In the genomic region with DNA sequence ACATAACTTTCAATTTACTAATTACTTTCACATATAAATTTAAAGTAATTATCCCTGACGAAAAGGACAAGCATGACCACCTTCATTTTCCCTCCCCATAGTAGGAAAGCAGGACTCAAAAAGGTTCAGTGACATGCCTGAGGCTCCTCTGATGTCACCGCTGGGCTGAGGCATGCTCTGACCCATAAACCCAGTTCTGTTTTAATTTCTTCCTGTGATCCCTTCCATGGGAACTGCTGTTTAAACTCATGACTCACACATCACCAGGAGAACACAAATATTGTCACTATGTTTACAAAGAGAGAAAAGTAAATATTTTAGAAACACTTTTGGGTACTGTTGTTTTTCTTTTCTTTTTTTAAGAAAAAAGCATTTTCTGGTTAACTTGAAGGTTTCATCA, we compare ENCODE assay signal across 1 cellular context.
TF ChIP-seq lines count a peak whose summit lies in the region.

No MANE protein-coding gene starts in this region.

TF ChIP-seq in HepG2, 621 proteins besides CTCF, POLR2A, EP300 and RAD21 (continued from another document and continues in another):
- TF ChIP-seq, protein P1, sequence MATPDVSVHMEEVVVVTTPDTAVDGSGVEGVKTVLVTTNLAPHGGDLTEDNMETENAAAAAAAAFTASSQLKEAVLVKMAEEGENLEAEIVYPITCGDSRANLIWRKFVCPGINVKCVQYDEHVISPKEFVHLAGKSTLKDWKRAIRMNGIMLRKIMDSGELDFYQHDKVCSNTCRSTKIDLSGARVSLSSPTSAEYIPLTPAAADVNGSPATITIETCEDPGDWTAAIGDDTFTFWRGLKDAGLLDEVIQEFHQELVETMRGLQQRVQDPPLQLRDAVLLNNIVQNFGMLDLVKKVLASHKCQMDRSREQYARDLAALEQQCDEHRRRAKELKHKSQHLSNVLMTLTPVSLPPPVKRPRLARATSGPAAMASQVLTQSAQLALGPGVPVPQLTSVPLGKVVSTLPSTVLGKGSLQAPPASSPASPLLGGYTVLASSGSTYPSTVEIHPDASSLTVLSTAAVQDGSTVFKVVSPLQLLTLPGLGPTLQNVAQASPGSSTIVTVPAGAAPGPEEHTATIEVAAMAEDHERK (CRISPR knock-in tag; IDR thresholded peaks at IDR 0.05; ENCODE audit: low read depth): no peak
- TF ChIP-seq TEAD3 (CRISPR knock-in tag; optimal IDR thresholded peaks at IDR 0.05; ENCODE audit: borderline replicate concordance) (peak; percentile 48), CREM (IDR thresholded peaks at IDR 0.05) (peak; percentile 49; the same call in 1 of the 2 replicates), CREM (CRISPR knock-in tag; IDR thresholded peaks at IDR 0.05) (no peak), XRCC5 (optimal IDR thresholded peaks at IDR 0.05; ENCODE audit: low read length) (no peak), ZSCAN30 (CRISPR knock-in tag; IDR thresholded peaks at IDR 0.05) (no peak), HOXD1 (CRISPR knock-in tag; IDR thresholded peaks at IDR 0.05) (no peak), SOX6 (IDR thresholded peaks at IDR 0.05) (no peak), SOX6 (CRISPR knock-in tag; IDR thresholded peaks at IDR 0.05) (peak; percentile 79; the same call in 1 of the 2 replicates), MAF1 (CRISPR knock-in tag; IDR thresholded peaks at IDR 0.05; ENCODE audit: borderline replicate concordance) (no peak), HOXA7 (CRISPR knock-in tag; IDR thresholded peaks at IDR 0.05) (no peak), ZNF841 (CRISPR knock-in tag; IDR thresholded peaks at IDR 0.05; ENCODE audit: borderline replicate concordance) (no peak), SCMH1 (CRISPR knock-in tag; IDR thresholded peaks at IDR 0.05; ENCODE audit: borderline replicate concordance) (no peak), ZFAT (CRISPR knock-in tag; conservative IDR thresholded peaks at IDR 0.05) (no peak), MBD4 (IDR thresholded peaks at IDR 0.05; ENCODE audit: borderline replicate concordance, low read length) (no peak; the same call in 1 of the 2 replicates), GATA4 (IDR thresholded peaks at IDR 0.05; ENCODE audit: borderline replicate concordance, low read depth) (no peak), GTF2F1 (IDR thresholded peaks at IDR 0.05; ENCODE audit: low read length) (no peak), ZNF383 (CRISPR knock-in tag; IDR thresholded peaks at IDR 0.05; ENCODE audit: borderline replicate concordance) (no peak), HIVEP1 (CRISPR knock-in tag; IDR thresholded peaks at IDR 0.05) (no peak), MEF2D (CRISPR knock-in tag; IDR thresholded peaks at IDR 0.05) (no peak; the same call in 1 of the 2 replicates)
- TF ChIP-seq, protein P2, sequence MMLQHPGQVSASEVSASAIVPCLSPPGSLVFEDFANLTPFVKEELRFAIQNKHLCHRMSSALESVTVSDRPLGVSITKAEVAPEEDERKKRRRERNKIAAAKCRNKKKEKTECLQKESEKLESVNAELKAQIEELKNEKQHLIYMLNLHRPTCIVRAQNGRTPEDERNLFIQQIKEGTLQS (CRISPR knock-in tag; IDR thresholded peaks at IDR 0.05): peak; percentile 42; the same call in 1 of the 2 replicates
- TF ChIP-seq, protein P3, sequence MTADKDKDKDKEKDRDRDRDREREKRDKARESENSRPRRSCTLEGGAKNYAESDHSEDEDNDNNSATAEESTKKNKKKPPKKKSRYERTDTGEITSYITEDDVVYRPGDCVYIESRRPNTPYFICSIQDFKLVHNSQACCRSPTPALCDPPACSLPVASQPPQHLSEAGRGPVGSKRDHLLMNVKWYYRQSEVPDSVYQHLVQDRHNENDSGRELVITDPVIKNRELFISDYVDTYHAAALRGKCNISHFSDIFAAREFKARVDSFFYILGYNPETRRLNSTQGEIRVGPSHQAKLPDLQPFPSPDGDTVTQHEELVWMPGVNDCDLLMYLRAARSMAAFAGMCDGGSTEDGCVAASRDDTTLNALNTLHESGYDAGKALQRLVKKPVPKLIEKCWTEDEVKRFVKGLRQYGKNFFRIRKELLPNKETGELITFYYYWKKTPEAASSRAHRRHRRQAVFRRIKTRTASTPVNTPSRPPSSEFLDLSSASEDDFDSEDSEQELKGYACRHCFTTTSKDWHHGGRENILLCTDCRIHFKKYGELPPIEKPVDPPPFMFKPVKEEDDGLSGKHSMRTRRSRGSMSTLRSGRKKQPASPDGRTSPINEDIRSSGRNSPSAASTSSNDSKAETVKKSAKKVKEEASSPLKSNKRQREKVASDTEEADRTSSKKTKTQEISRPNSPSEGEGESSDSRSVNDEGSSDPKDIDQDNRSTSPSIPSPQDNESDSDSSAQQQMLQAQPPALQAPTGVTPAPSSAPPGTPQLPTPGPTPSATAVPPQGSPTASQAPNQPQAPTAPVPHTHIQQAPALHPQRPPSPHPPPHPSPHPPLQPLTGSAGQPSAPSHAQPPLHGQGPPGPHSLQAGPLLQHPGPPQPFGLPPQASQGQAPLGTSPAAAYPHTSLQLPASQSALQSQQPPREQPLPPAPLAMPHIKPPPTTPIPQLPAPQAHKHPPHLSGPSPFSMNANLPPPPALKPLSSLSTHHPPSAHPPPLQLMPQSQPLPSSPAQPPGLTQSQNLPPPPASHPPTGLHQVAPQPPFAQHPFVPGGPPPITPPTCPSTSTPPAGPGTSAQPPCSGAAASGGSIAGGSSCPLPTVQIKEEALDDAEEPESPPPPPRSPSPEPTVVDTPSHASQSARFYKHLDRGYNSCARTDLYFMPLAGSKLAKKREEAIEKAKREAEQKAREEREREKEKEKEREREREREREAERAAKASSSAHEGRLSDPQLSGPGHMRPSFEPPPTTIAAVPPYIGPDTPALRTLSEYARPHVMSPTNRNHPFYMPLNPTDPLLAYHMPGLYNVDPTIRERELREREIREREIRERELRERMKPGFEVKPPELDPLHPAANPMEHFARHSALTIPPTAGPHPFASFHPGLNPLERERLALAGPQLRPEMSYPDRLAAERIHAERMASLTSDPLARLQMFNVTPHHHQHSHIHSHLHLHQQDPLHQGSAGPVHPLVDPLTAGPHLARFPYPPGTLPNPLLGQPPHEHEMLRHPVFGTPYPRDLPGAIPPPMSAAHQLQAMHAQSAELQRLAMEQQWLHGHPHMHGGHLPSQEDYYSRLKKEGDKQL (CRISPR knock-in tag; IDR thresholded peaks at IDR 0.05; ENCODE audit: low read depth): 0 out of 2 replicates have a peak, but pooled peaks have one; percentile 61
- TF ChIP-seq, protein P4, sequence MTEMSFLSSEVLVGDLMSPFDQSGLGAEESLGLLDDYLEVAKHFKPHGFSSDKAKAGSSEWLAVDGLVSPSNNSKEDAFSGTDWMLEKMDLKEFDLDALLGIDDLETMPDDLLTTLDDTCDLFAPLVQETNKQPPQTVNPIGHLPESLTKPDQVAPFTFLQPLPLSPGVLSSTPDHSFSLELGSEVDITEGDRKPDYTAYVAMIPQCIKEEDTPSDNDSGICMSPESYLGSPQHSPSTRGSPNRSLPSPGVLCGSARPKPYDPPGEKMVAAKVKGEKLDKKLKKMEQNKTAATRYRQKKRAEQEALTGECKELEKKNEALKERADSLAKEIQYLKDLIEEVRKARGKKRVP (CRISPR knock-in tag; IDR thresholded peaks at IDR 0.05): peak in 1 of 2 experiments; percentile 84; a peak in 2 of 4 replicates
- TF ChIP-seq, protein P5, sequence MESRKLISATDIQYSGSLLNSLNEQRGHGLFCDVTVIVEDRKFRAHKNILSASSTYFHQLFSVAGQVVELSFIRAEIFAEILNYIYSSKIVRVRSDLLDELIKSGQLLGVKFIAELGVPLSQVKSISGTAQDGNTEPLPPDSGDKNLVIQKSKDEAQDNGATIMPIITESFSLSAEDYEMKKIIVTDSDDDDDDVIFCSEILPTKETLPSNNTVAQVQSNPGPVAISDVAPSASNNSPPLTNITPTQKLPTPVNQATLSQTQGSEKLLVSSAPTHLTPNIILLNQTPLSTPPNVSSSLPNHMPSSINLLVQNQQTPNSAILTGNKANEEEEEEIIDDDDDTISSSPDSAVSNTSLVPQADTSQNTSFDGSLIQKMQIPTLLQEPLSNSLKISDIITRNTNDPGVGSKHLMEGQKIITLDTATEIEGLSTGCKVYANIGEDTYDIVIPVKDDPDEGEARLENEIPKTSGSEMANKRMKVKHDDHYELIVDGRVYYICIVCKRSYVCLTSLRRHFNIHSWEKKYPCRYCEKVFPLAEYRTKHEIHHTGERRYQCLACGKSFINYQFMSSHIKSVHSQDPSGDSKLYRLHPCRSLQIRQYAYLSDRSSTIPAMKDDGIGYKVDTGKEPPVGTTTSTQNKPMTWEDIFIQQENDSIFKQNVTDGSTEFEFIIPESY (CRISPR knock-in tag; IDR thresholded peaks at IDR 0.05): no peak
- TF ChIP-seq, protein P6, sequence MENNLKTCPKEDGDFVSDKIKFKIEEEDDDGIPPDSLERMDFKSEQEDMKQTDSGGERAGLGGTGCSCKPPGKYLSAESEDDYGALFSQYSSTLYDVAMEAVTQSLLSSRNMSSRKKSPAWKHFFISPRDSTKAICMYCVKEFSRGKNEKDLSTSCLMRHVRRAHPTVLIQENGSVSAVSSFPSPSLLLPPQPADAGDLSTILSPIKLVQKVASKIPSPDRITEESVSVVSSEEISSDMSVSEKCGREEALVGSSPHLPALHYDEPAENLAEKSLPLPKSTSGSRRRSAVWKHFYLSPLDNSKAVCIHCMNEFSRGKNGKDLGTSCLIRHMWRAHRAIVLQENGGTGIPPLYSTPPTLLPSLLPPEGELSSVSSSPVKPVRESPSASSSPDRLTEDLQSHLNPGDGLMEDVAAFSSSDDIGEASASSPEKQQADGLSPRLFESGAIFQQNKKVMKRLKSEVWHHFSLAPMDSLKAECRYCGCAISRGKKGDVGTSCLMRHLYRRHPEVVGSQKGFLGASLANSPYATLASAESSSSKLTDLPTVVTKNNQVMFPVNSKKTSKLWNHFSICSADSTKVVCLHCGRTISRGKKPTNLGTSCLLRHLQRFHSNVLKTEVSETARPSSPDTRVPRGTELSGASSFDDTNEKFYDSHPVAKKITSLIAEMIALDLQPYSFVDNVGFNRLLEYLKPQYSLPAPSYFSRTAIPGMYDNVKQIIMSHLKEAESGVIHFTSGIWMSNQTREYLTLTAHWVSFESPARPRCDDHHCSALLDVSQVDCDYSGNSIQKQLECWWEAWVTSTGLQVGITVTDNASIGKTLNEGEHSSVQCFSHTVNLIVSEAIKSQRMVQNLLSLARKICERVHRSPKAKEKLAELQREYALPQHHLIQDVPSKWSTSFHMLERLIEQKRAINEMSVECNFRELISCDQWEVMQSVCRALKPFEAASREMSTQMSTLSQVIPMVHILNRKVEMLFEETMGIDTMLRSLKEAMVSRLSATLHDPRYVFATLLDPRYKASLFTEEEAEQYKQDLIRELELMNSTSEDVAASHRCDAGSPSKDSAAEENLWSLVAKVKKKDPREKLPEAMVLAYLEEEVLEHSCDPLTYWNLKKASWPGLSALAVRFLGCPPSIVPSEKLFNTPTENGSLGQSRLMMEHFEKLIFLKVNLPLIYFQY (CRISPR knock-in tag; IDR thresholded peaks at IDR 0.05; ENCODE audit: borderline replicate concordance): peak; percentile 97; the same call in 1 of the 2 replicates
- TF ChIP-seq, protein P7, sequence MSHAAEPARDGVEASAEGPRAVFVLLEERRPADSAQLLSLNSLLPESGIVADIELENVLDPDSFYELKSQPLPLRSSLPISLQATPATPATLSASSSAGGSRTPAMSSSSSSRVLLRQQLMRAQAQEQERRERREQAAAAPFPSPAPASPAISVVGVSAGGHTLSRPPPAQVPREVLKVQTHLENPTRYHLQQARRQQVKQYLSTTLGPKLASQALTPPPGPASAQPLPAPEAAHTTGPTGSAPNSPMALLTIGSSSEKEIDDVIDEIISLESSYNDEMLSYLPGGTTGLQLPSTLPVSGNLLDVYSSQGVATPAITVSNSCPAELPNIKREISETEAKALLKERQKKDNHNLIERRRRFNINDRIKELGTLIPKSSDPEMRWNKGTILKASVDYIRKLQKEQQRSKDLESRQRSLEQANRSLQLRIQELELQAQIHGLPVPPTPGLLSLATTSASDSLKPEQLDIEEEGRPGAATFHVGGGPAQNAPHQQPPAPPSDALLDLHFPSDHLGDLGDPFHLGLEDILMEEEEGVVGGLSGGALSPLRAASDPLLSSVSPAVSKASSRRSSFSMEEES (CRISPR knock-in tag; IDR thresholded peaks at IDR 0.05): peak; percentile 60; the same call in 1 of the 2 replicates
- TF ChIP-seq, protein P8, sequence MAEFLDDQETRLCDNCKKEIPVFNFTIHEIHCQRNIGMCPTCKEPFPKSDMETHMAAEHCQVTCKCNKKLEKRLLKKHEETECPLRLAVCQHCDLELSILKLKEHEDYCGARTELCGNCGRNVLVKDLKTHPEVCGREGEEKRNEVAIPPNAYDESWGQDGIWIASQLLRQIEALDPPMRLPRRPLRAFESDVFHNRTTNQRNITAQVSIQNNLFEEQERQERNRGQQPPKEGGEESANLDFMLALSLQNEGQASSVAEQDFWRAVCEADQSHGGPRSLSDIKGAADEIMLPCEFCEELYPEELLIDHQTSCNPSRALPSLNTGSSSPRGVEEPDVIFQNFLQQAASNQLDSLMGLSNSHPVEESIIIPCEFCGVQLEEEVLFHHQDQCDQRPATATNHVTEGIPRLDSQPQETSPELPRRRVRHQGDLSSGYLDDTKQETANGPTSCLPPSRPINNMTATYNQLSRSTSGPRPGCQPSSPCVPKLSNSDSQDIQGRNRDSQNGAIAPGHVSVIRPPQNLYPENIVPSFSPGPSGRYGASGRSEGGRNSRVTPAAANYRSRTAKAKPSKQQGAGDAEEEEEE (CRISPR knock-in tag; IDR thresholded peaks at IDR 0.05; ENCODE audit: borderline replicate concordance): no peak
- TF ChIP-seq, protein P9, sequence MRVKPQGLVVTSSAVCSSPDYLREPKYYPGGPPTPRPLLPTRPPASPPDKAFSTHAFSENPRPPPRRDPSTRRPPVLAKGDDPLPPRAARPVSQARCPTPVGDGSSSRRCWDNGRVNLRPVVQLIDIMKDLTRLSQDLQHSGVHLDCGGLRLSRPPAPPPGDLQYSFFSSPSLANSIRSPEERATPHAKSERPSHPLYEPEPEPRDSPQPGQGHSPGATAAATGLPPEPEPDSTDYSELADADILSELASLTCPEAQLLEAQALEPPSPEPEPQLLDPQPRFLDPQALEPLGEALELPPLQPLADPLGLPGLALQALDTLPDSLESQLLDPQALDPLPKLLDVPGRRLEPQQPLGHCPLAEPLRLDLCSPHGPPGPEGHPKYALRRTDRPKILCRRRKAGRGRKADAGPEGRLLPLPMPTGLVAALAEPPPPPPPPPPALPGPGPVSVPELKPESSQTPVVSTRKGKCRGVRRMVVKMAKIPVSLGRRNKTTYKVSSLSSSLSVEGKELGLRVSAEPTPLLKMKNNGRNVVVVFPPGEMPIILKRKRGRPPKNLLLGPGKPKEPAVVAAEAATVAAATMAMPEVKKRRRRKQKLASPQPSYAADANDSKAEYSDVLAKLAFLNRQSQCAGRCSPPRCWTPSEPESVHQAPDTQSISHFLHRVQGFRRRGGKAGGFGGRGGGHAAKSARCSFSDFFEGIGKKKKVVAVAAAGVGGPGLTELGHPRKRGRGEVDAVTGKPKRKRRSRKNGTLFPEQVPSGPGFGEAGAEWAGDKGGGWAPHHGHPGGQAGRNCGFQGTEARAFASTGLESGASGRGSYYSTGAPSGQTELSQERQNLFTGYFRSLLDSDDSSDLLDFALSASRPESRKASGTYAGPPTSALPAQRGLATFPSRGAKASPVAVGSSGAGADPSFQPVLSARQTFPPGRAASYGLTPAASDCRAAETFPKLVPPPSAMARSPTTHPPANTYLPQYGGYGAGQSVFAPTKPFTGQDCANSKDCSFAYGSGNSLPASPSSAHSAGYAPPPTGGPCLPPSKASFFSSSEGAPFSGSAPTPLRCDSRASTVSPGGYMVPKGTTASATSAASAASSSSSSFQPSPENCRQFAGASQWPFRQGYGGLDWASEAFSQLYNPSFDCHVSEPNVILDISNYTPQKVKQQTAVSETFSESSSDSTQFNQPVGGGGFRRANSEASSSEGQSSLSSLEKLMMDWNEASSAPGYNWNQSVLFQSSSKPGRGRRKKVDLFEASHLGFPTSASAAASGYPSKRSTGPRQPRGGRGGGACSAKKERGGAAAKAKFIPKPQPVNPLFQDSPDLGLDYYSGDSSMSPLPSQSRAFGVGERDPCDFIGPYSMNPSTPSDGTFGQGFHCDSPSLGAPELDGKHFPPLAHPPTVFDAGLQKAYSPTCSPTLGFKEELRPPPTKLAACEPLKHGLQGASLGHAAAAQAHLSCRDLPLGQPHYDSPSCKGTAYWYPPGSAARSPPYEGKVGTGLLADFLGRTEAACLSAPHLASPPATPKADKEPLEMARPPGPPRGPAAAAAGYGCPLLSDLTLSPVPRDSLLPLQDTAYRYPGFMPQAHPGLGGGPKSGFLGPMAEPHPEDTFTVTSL (CRISPR knock-in tag; IDR thresholded peaks at IDR 0.05; ENCODE audit: borderline replicate concordance): peak; percentile 91; the same call in 1 of the 2 replicates
